ENCODE assay signal across 1 cellular context in the genomic region with DNA sequence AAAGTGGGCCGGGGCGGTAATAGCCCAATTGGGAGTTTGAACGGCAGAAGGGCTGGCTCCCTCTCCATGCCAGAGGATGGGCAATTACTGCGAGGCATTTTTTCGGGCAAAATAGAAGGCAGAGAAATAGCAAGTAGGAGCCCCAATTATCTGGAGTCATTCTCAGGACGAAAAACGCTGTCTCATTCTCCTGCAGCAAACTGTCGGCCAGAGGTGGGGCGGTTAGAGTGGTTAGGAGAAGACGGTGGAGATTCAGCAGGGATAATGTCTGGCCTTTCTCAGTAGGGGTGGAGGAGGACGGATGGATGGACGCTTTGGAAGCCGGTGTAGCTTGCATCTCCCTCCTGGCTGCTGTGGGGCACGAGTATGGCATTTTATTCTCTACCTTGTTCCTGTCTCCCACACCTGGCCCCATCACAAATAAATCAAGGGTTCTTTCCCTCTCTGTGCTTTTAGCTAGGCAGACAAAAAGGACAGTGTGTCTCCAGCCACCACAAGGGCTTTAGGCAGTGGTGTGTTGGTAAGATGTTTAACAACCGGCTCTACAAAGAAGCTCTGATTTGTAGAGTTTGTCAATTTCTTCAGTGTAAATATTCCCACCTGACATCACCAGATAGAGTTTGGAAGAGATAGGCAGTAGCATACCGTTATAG.
TF ChIP-seq lines count a peak whose summit lies in the region.

No MANE protein-coding gene starts in this region.

TF ChIP-seq in GM23338, 12 proteins besides CTCF, POLR2A, EP300 and RAD21 (continued from another document):
- no peak for TF ChIP-seq ZNF114 (CRISPR knock-in tag; IDR thresholded peaks at IDR 0.05)
- no peak for TF ChIP-seq EZH2 (IDR thresholded peaks at IDR 0.05; ENCODE audit: low read depth, unreplicated experiment)
- no peak for TF ChIP-seq ZNF331 (CRISPR knock-in tag; IDR thresholded peaks at IDR 0.05; ENCODE audit: low read depth)
- TF ChIP-seq, protein P1, sequence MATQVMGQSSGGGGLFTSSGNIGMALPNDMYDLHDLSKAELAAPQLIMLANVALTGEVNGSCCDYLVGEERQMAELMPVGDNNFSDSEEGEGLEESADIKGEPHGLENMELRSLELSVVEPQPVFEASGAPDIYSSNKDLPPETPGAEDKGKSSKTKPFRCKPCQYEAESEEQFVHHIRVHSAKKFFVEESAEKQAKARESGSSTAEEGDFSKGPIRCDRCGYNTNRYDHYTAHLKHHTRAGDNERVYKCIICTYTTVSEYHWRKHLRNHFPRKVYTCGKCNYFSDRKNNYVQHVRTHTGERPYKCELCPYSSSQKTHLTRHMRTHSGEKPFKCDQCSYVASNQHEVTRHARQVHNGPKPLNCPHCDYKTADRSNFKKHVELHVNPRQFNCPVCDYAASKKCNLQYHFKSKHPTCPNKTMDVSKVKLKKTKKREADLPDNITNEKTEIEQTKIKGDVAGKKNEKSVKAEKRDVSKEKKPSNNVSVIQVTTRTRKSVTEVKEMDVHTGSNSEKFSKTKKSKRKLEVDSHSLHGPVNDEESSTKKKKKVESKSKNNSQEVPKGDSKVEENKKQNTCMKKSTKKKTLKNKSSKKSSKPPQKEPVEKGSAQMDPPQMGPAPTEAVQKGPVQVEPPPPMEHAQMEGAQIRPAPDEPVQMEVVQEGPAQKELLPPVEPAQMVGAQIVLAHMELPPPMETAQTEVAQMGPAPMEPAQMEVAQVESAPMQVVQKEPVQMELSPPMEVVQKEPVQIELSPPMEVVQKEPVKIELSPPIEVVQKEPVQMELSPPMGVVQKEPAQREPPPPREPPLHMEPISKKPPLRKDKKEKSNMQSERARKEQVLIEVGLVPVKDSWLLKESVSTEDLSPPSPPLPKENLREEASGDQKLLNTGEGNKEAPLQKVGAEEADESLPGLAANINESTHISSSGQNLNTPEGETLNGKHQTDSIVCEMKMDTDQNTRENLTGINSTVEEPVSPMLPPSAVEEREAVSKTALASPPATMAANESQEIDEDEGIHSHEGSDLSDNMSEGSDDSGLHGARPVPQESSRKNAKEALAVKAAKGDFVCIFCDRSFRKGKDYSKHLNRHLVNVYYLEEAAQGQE (IDR thresholded peaks at IDR 0.05; ENCODE audit: unreplicated experiment), result no peak
- no peak for TF ChIP-seq POLR2AphosphoS5 (IDR thresholded peaks at IDR 0.05; ENCODE audit: low read depth)
- no peak for TF ChIP-seq EZH2phosphoT487 (IDR thresholded peaks at IDR 0.05; ENCODE audit: unreplicated experiment)
- no peak for TF ChIP-seq NANOG (IDR thresholded peaks at IDR 0.05; ENCODE audit: borderline replicate concordance)
